Comparison of ENCODE assay signal across 19 cellular contexts in the genomic region with DNA sequence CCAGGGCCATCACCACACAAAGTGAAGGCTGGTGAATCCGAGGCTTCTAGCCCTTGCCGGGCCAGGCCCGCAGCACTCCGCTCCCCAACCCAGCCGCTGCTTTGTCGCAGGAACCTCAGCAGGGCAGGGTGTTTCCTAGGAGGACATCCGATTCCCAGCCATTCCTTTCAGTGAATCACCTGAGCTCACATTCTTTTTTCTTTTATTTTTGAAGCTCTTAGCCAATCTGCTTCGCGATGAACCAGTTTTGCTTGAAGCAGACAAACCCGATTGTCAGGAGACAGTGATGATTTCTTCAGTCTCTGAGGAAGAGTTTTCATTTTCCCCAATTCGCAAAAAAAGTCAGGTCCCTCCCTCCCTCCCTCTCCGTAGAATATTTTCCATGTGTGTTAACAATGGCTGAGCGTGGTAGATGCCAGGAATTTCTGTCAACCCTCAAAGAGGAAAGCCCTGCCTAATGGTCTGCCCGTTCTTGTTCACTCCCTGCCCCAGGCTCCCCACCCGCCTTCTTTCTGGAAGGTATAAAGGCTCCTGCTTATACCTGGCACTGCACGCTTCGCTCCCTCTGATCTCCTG. TPM values are rescaled to one million over a fixed set of nuclear protein-coding genes. Genes with fewer than 3 reads are reported as not detected.
DNase-seq lines count a peak whose midpoint lies in the region; ATAC-seq, FAIRE-seq and TF ChIP-seq lines count a peak whose summit lies in the region.
"Had no signal": no experiment of that assay in that cellular context is flagged by ENCODE, and none has a peak within 500 bp of the region (broad histone marks: within the 10 kb centered on the region; RNA-seq: fewer than 3 reads in every experiment).

No MANE protein-coding gene starts in this region.

- H2AK5ac ChIP-seq in mesenchymal stem cell (ENCODE audit: low read length, severe bottlenecking), result peak overlapping the region; percentile 97

- peak overlapping the region; percentile 31 for H2BK15ac ChIP-seq in mesenchymal stem cell (ENCODE audit: low read depth, poor library complexity, severe bottlenecking)

- H3K18ac ChIP-seq in mesenchymal stem cell (ENCODE audit: low read depth in 1 of 2, low read length in 2 of 2), result peak overlapping the region; percentile 35 to 94

- H3K27ac ChIP-seq in mesenchymal stem cell (ENCODE audit: low read length, poor library complexity, severe bottlenecking), result peak overlapping the region; percentile 87
- H3K27ac ChIP-seq in suprapubic skin, result peak overlapping the region; percentile 94
- H3K27ac ChIP-seq: pancreas, VCaP had no signal

- H2BK120ac ChIP-seq in mesenchymal stem cell (ENCODE audit: low read depth, low read length), result no peak overlapping the region

- DNase-seq in HFFc6 (no peak), bronchial epithelial cell (ENCODE audit: low read depth) (peak; percentile 88), mesenchymal stem cell (no peak), suprapubic skin (ENCODE audit: low spot score in 2 of 2) (no peak), NCI-H510A (lab: John Stamatoyannopoulos, UW) (no peak)
- no peak for DNase-seq in activated effector memory CD4-positive, alpha-beta T cell treated with Interleukin-2 at 50 U/mL for 16 hours
- DNase-seq: activated CD8-positive, alpha-beta memory T cell treated with anti-CD3 and anti-CD28 coated beads, Interleukin-2, amount 50 U/mL, for 48 hours; CD4-positive, alpha-beta T cell; glutamatergic neuron; NCI-H526; pancreas; SHP77 treated with DMSO at 0.1 percent for 48 hours; stimulated activated CD4-positive, alpha-beta T cell treated with anti-CD3 and anti-CD28 coated beads, Interleukin-4, amount 100 ng/mL, for 24 hours; stimulated activated naive CD4-positive, alpha-beta T cell had no signal

- 91% methylated on average over 16 of the region's 17 CpGs for WGBS in mesenchymal stem cell
- 33% methylated on average over 17 of the region's 17 CpGs for WGBS in suprapubic skin

- peak overlapping the region in 1 of 2 experiments; percentile 19 for H3K14ac ChIP-seq in mesenchymal stem cell (ENCODE audit: low read length in 2 of 2)

- no peak for FAIRE-seq in bronchial epithelial cell (lab: Jason Lieb, UNC)
- FAIRE-seq: HepG2, pancreas had no signal

- peak overlapping the region; percentile 76 for H4K91ac ChIP-seq in mesenchymal stem cell (ENCODE audit: low read length)

- peaks cover 35% of the 10 kb centered on the region for H3K4me1 ChIP-seq in mesenchymal stem cell (ENCODE audit: control insufficient read depth, insufficient read depth, low read depth, low read length)
- H3K4me1 ChIP-seq in suprapubic skin, result peaks cover 85% of the 10 kb centered on the region

- H2BK5ac ChIP-seq in mesenchymal stem cell (ENCODE audit: low read depth, low read length, poor library complexity, severe bottlenecking), result peak overlapping the region; percentile 21

- H3K4ac ChIP-seq in mesenchymal stem cell (ENCODE audit: low read depth in 1 of 2, low read length in 2 of 2), result peak overlapping the region; percentile 12 to 78

- H3K79me1 ChIP-seq in mesenchymal stem cell (replicated peaks; ENCODE audit: low read length, poor library complexity, severe bottlenecking), result peaks cover 26% of the 10 kb centered on the region

- H3K27me3 ChIP-seq in bronchial epithelial cell (ENCODE audit: control insufficient read depth, insufficient read depth, low read length) (no peaks in the 10 kb centered on the region), mesenchymal stem cell (ENCODE audit: control insufficient read depth in 1 of 2, insufficient read depth in 1 of 2, low read length in 2 of 2) (no peaks in the 10 kb centered on the region), suprapubic skin (no peaks in the 10 kb centered on the region)
- H3K27me3 ChIP-seq: pancreas had no signal

- H4K8ac ChIP-seq in mesenchymal stem cell (ENCODE audit: low read length), result peak overlapping the region; percentile 67

- peak overlapping the region; percentile 64 for H3K9ac ChIP-seq in mesenchymal stem cell (ENCODE audit: low read length)

- H3K36me3 Mint-ChIP-seq in HFFc6 (ENCODE audit: low read depth), result peaks cover 34% of the 10 kb centered on the region

- H2BK12ac ChIP-seq in mesenchymal stem cell (ENCODE audit: low read length in 2 of 2), result peak overlapping the region; percentile 40 to 81

- no peak overlapping the region for H3K4me2 ChIP-seq in mesenchymal stem cell (ENCODE audit: low read length, poor library complexity, severe bottlenecking)

- peak overlapping the region; percentile 100 for H3K27ac Mint-ChIP-seq in HFFc6
- H3K27ac Mint-ChIP-seq: CD4-positive, alpha-beta T cell had no signal

- TF ChIP-seq CTCF in HFFc6 (IDR thresholded peaks at IDR 0.05) (no peak), bronchial epithelial cell (IDR thresholded peaks at IDR 0.05; ENCODE audit: insufficient read depth, low read length, severe bottlenecking) (no peak), suprapubic skin (IDR thresholded peaks at IDR 0.05) (no peak)

- H3K4me3 ChIP-seq in bronchial epithelial cell (ENCODE audit: low read depth, low read length) (no peak overlapping the region), mesenchymal stem cell (ENCODE audit: insufficient read depth in 1 of 2, low read depth in 1 of 2, low read length in 2 of 2) (peak overlapping the region in 1 of 2 experiments; percentile 21), suprapubic skin (no peak overlapping the region)
- H3K4me3 ChIP-seq: lung, pancreas had no signal

- no peak for TF ChIP-seq POLR2A in suprapubic skin (IDR thresholded peaks at IDR 0.05)

- peak overlapping the region; percentile 29 for H3K4me3 Mint-ChIP-seq in HFFc6
- H3K4me3 Mint-ChIP-seq: CD4-positive, alpha-beta T cell had no signal

- H2AFZ ChIP-seq in mesenchymal stem cell (ENCODE audit: low read depth, low read length), result no peak overlapping the region

- H3K27me3 Mint-ChIP-seq in HFFc6 (ENCODE audit: insufficient read depth), result peaks cover 4% of the 10 kb centered on the region; the same call in 1 of the 2 replicates
- H3K27me3 Mint-ChIP-seq: CD4-positive, alpha-beta T cell had no signal

- H3K9me3 ChIP-seq in mesenchymal stem cell (ENCODE audit: control insufficient read depth, low read length) (no peaks in the 10 kb centered on the region), suprapubic skin (no peaks in the 10 kb centered on the region)
- H3K9me3 ChIP-seq: pancreas had no signal

- H3K9me3 Mint-ChIP-seq in HFFc6, result no peaks in the 10 kb centered on the region
- H3K9me3 Mint-ChIP-seq: CD4-positive, alpha-beta T cell had no signal

- TF ChIP-seq EP300 in suprapubic skin (IDR thresholded peaks at IDR 0.05), result no peak

- H3K36me3 ChIP-seq in bronchial epithelial cell (ENCODE audit: control insufficient read depth, insufficient read depth, low read length) (peaks cover 7% of the 10 kb centered on the region), mesenchymal stem cell (ENCODE audit: control insufficient read depth in 1 of 2, insufficient read depth in 2 of 2, low read depth in 1 of 2, low read length in 2 of 2) (peaks cover 0 to 5% of the 10 kb centered on the region in 2 experiments), suprapubic skin (no peaks in the 10 kb centered on the region)
- H3K36me3 ChIP-seq: pancreas had no signal

- peaks cover 96% of the 10 kb centered on the region for H3K4me1 Mint-ChIP-seq in HFFc6 (ENCODE audit: low read depth)

- ATAC-seq in HG03460 (IDR thresholded peaks at IDR 0.05; ENCODE audit: unreplicated experiment) (no peak), HG02571 (IDR thresholded peaks at IDR 0.05; ENCODE audit: unreplicated experiment) (no peak)
- ATAC-seq: HepG2 had no signal

- peak overlapping the region in 1 of 2 experiments; percentile 41 for H3K23ac ChIP-seq in mesenchymal stem cell (ENCODE audit: low read length in 2 of 2)

RNA-seq across cellular contexts. Expression of a gene that starts 34.9 kb away (rescaled TPM):
- total RNA-seq in HFFc6 (2021; fragmentation: NEBNext Ultra II Directional; extraction: Animal tissue kit (Norgen Biotek cat#: 25700)), result 10 to 100 TPM; 69.9 to 87.2 (median 77.0) TPM
- total RNA-seq in bronchial epithelial cell (114 and 137 TPM in 2 replicates), suprapubic skin (100 to 1,000 TPM; 231 to 341 (median 271) TPM)
- 15.8 TPM for polyA plus RNA-seq in mesenchymal stem cell (2013, experiment 1 of 2)
- 15.1 TPM for polyA plus RNA-seq in mesenchymal stem cell (2013, experiment 2 of 2)
- total RNA-seq: CD4-positive, alpha-beta T cell had no signal
